8 cellular contexts compared by ENCODE assay signal in the genomic region with DNA sequence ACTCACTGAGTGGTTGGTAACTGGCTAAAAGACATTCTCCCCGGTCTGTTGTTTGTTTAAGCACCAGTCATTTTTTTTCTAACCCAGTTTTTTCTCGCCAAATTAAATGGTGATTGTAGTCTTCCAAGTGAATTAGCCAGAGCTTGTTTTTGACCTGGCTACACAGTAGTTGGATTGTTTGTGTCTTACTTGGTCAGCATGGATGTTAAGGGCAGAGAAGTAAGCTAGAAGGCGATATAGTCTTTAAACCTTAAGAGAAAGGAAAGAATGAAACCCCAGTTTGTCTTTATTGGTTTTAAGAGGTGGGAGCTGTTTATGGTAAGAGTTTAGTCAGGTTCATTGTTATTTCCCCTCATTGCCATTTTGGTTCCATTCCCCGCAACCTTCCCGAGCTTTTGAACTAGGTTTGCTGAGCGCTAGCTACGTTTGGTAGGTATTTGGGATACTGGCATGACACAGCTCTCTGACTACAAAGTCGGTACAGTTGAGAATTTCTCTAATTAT. TPM values are rescaled to one million over a fixed set of nuclear protein-coding genes. Genes with fewer than 3 reads are reported as not detected.
DNase-seq lines count a peak whose midpoint lies in the region; ATAC-seq, FAIRE-seq and TF ChIP-seq lines count a peak whose summit lies in the region.

No MANE protein-coding gene starts in this region.

- no peak for ATAC-seq in PC-3

- peaks cover 11% of the 10 kb centered on the region for H3K9me3 Mint-ChIP-seq in Caco-2 (ENCODE audit: unreplicated experiment)

- H4K20me1 ChIP-seq in PC-3 (ENCODE audit: low read length): peaks cover 51% of the 10 kb centered on the region

- peaks cover 32% of the 10 kb centered on the region for H3K4me1 ChIP-seq in Caco-2
- peaks cover 17% of the 10 kb centered on the region for H3K4me1 ChIP-seq in PC-3 (ENCODE audit: insufficient read depth, low read length)
- peaks cover 0 to 12% of the 10 kb centered on the region in 2 donors for H3K4me1 ChIP-seq in small intestine (ENCODE audit: control insufficient read depth in 2 of 2, insufficient read depth in 1 of 2, low read depth in 1 of 2, low read length in 1 of 2)

- H3K27ac ChIP-seq in PC-3 (ENCODE audit: low read length): peak overlapping the region; percentile 29
- no peak overlapping the region for H3K27ac ChIP-seq in small intestine (ENCODE audit: low read depth in 1 of 2, low read length in 1 of 2)

- no peaks in the 10 kb centered on the region for H3K9me2 ChIP-seq in PC-3 (replicated peaks; ENCODE audit: low read length)

- H3K9ac ChIP-seq in PC-3 (ENCODE audit: low read length): peak overlapping the region; percentile 83

- WGBS in small intestine, 3 donors: 54 to 71% (median 70%) methylated on average over 8 of the region's 8 CpGs

- H3K4me2 ChIP-seq in PC-3 (ENCODE audit: low read length): peak overlapping the region; percentile 90

- H3K36me3 ChIP-seq in Caco-2 (ENCODE audit: control insufficient read depth, insufficient read depth, low read length): no peaks in the 10 kb centered on the region
- H3K36me3 ChIP-seq in PC-3 (ENCODE audit: low read depth, low read length): peaks cover 23% of the 10 kb centered on the region
- H3K36me3 ChIP-seq in small intestine (ENCODE audit: control insufficient read depth in 2 of 2, insufficient read depth in 2 of 2, low read length in 2 of 2): no peaks in the 10 kb centered on the region

- BruUV-seq in Caco-2 (replicated peaks; lab: Mats Ljungman, UMichigan) (no TSS peak), PC-3 (replicated peaks; lab: Mats Ljungman, UMichigan) (no TSS peak)

- TF ChIP-seq CTCF in Caco-2 (IDR thresholded peaks at IDR 0.05; ENCODE audit: insufficient read depth in 1 of 2, low read depth in 1 of 2, low read length in 1 of 2, severe bottlenecking in 1 of 2, unreplicated experiment in 1 of 2) (no peak), PC-3 (conservative IDR thresholded peaks at IDR 0.05; ENCODE audit: low read depth, low read length) (no peak), fibroblast of pulmonary artery (IDR thresholded peaks at IDR 0.05; ENCODE audit: low read length, missing control alignments) (no peak)

- H2AFZ ChIP-seq in PC-3 (ENCODE audit: low read length): no peak overlapping the region

- no peaks in the 10 kb centered on the region for H3K9me3 ChIP-seq in Caco-2
- H3K9me3 ChIP-seq in PC-3 (ENCODE audit: low read length): no peaks in the 10 kb centered on the region
- no peaks in the 10 kb centered on the region for H3K9me3 ChIP-seq in small intestine (ENCODE audit: control insufficient read depth, low read depth)

- intact Hi-C loops in Caco-2 (cut with micrococcal nuclease; ENCODE audit: unreplicated experiment) (loop anchor here (5.0 kb wide), 2 partner anchors 338 to 353 kb away; no protein-coding TSS in a partner anchor), PC-3 (cut with micrococcal nuclease) (loop anchor here (2.0 to 5.0 kb wide), 4 partner anchors 37 to 358 kb away; partner anchors contain the start of gene CREG2)

- POLR2A ChIA-PET in Caco-2 (lab: Charles Lee) (interaction anchor here (0.8 kb wide), 1 partner anchor 646 kb away, joined by 4 read pairs; no protein-coding TSS in a partner anchor), PC-3 (lab: Charles Lee; ENCODE audit: unreplicated experiment) (interaction anchor here (0.5 to 0.8 kb wide), 7 partner anchors 18 to 128 kb away, joined by 4 to 18 read pairs (median 6); no protein-coding TSS in a partner anchor)

- H3K27me3 ChIP-seq in Caco-2 (replicated peaks; ENCODE audit: control insufficient read depth, insufficient read depth, low read length): no peaks in the 10 kb centered on the region
- H3K27me3 ChIP-seq in PC-3 (ENCODE audit: low read length): no peaks in the 10 kb centered on the region
- no peaks in the 10 kb centered on the region for H3K27me3 ChIP-seq in small intestine (ENCODE audit: control insufficient read depth in 2 of 2, insufficient read depth in 2 of 2, low read length in 2 of 2)

- CTCF ChIA-PET in Caco-2 (lab: Charles Lee) (interaction anchor here (1.3 kb wide), 1 partner anchor 52 kb away, joined by 3 read pairs; no protein-coding TSS in a partner anchor), PC-3 (lab: Charles Lee) (no interaction called here)

- FAIRE-seq in small intestine (lab: Jason Lieb, UNC): no peak

- H3K4me3 ChIP-seq in Caco-2 (ENCODE audit: low read depth, low read length) (peak overlapping the region; percentile 47), PC-3 (ENCODE audit: low read length) (peak overlapping the region; percentile 96), fibroblast of pulmonary artery (replicated peaks; ENCODE audit: low read depth, low read length) (peak overlapping the region; percentile 96), small intestine (ENCODE audit: low read depth in 1 of 2, low read length in 2 of 2) (no peak overlapping the region)

- peaks cover 68% of the 10 kb centered on the region for H3K79me2 ChIP-seq in PC-3 (ENCODE audit: low read length)

- no peak overlapping the region for H3K27ac Mint-ChIP-seq in Caco-2 (ENCODE audit: unreplicated experiment)

- DNase-seq in Caco-2 (no peak), PC-3 (peak; percentile 32), fibroblast of pulmonary artery (ENCODE audit: low read depth) (peak; percentile 42), renal cortical epithelial cell (ENCODE audit: low read depth) (peak; percentile 48), mucosa of gallbladder (ENCODE audit: low spot score) (no peak), small intestine (no peak)
- no peak for DNase-seq in stimulated activated CD4-positive, alpha-beta T cell treated with anti-CD3 and anti-CD28 coated beads, Interleukin-4, amount 100 ng/mL, for 24 hours
- DNase-seq in stimulated activated CD4-positive, alpha-beta T cell treated with anti-CD3 and anti-CD28 coated beads, Interleukin-12 subunit alpha, Interleukin-12 subunit beta, amount 100 ng/mL, for 4 hours: no peak

- H3K4me3 Mint-ChIP-seq in Caco-2 (ENCODE audit: unreplicated experiment): no peak overlapping the region

- no peaks in the 10 kb centered on the region for H3F3A ChIP-seq in PC-3 (ENCODE audit: low read length, unreplicated experiment)

- H3K27me3 Mint-ChIP-seq in Caco-2 (ENCODE audit: insufficient read depth, unreplicated experiment): no peaks in the 10 kb centered on the region

- peaks cover 32% of the 10 kb centered on the region for H3K4me1 Mint-ChIP-seq in Caco-2 (ENCODE audit: low read depth, unreplicated experiment)

- H3K36me3 Mint-ChIP-seq in Caco-2 (ENCODE audit: insufficient read depth, unreplicated experiment): peaks cover 42% of the 10 kb centered on the region

RNA-seq across cellular contexts. Expression of gene MAP4K4, which starts 2.5 kb away (rescaled TPM):
- 257 and 263 TPM in 2 replicates for total RNA-seq in Caco-2 (2022)
- total RNA-seq in PC-3 (2014; rRNA removed): 133 and 167 TPM in 2 replicates
- total RNA-seq in renal cortical epithelial cell: 81.3 and 120 TPM in 2 replicates
- 50.9 TPM for total RNA-seq in mucosa of gallbladder
- polyA plus RNA-seq in small intestine: 10 to 100 TPM in 1 of 3 donors, 1 to 10 TPM in 2; 8.5 to 18.1 (median 9.5) TPM

Comparison
In these comparisons a context has a peak if more than half of its experiments do, and no peak if none do; other contexts are left out.
1. DNase-seq: peak in PC-3 (single experiment), fibroblast of pulmonary artery (single experiment) and renal cortical epithelial cell (single experiment); none in Caco-2 (0 of 2), stimulated activated CD4-positive, alpha-beta T cell treated with anti-CD3 and anti-CD28 coated beads, Interleukin-4, amount 100 ng/mL, for 24 hours (single experiment), mucosa of gallbladder (single experiment), stimulated activated CD4-positive, alpha-beta T cell treated with anti-CD3 and anti-CD28 coated beads, Interleukin-12 subunit alpha, Interleukin-12 subunit beta, amount 100 ng/mL, for 4 hours (single experiment) and small intestine (single experiment).
2. H3K4me3 ChIP-seq: peak in Caco-2 (single experiment), PC-3 (single experiment) and fibroblast of pulmonary artery (single experiment); none in small intestine (0 of 2).